Comparison of ENCODE assay signal across 17 cellular contexts in genomic region chr17:4475001-4475400, GRCh38. TPM values are rescaled to one million over a fixed set of nuclear protein-coding genes. Genes with fewer than 3 reads are reported as not detected.
A peak's percentile ranks its signal among the peaks of the same experiment; 100 is the strongest.
DNase-seq lines count a peak whose midpoint lies in the region; ATAC-seq and TF ChIP-seq lines count a peak whose summit lies in the region.
"Had no signal": no experiment of that assay in that cellular context is flagged by ENCODE, and none has a peak within 500 bp of the region (broad histone marks: within the 10 kb centered on the region; RNA-seq: fewer than 3 reads in every experiment).

No MANE protein-coding gene starts in this region.

- no peak overlapping the region for H3K4me3 Mint-ChIP-seq in MCF 10A (ENCODE audit: unreplicated experiment)
- H3K4me3 Mint-ChIP-seq in activated CD8-positive, alpha-beta T cell treated with anti-CD3 and anti-CD28 coated beads for 36 hours: no peak overlapping the region
- H3K4me3 Mint-ChIP-seq in nephron: no peak overlapping the region
- H3K4me3 Mint-ChIP-seq in type B pancreatic cell: peak overlapping the region; percentile 49
- no peak overlapping the region for H3K4me3 Mint-ChIP-seq in progenitor cell of endocrine pancreas (ENCODE audit: low read depth)
- H3K4me3 Mint-ChIP-seq in CD8-positive, alpha-beta T cell: no peak overlapping the region
- H3K4me3 Mint-ChIP-seq: CD14-positive monocyte, HFFc6 had no signal

- DNase-seq in breast epithelium (ENCODE audit: low spot score in 2 of 2) (no peak), MCF 10A (ENCODE audit: unreplicated experiment) (no peak), type B pancreatic cell (ENCODE audit: extremely low spot score, unreplicated experiment) (no peak), NCI-H2196 (lab: John Stamatoyannopoulos, UW; ENCODE audit: unreplicated experiment) (no peak), progenitor cell of endocrine pancreas (ENCODE audit: low spot score, unreplicated experiment) (no peak)
- no peak for DNase-seq in activated CD8-positive, alpha-beta T cell treated with anti-CD3 and anti-CD28 coated beads for 36 hours
- DNase-seq in CD8-positive, alpha-beta T cell: no peak
- DNase-seq: Caco-2, DMS53, GM23248, HFFc6, NCI-H1092, NCI-H1694, NCI-H446 had no signal

- no peak overlapping the region for H3K27ac Mint-ChIP-seq in MCF 10A (ENCODE audit: low read depth, unreplicated experiment)
- peak overlapping the region; percentile 43 for H3K27ac Mint-ChIP-seq in activated CD8-positive, alpha-beta T cell treated with anti-CD3 and anti-CD28 coated beads for 36 hours
- peak overlapping the region; percentile 11 to 77 (median 17) for H3K27ac Mint-ChIP-seq in nephron
- peak overlapping the region; percentile 70 for H3K27ac Mint-ChIP-seq in type B pancreatic cell
- no peak overlapping the region for H3K27ac Mint-ChIP-seq in progenitor cell of endocrine pancreas
- no peak overlapping the region for H3K27ac Mint-ChIP-seq in CD8-positive, alpha-beta T cell
- H3K27ac Mint-ChIP-seq: CD14-positive monocyte, HFFc6 had no signal

- no peaks in the 10 kb centered on the region for H3K36me3 ChIP-seq in breast epithelium
- H3K36me3 ChIP-seq in CD8-positive, alpha-beta T cell (ENCODE audit: insufficient read depth, low read length): no peaks in the 10 kb centered on the region

- no peaks in the 10 kb centered on the region for H3K36me3 Mint-ChIP-seq in MCF 10A (ENCODE audit: insufficient read depth, unreplicated experiment)
- H3K36me3 Mint-ChIP-seq in activated CD8-positive, alpha-beta T cell treated with anti-CD3 and anti-CD28 coated beads for 36 hours (ENCODE audit: low read depth): no peaks in the 10 kb centered on the region
- H3K36me3 Mint-ChIP-seq in nephron (ENCODE audit: low read depth): no peaks in the 10 kb centered on the region
- H3K36me3 Mint-ChIP-seq in type B pancreatic cell: no peaks in the 10 kb centered on the region
- no peaks in the 10 kb centered on the region for H3K36me3 Mint-ChIP-seq in progenitor cell of endocrine pancreas (ENCODE audit: insufficient read depth)
- H3K36me3 Mint-ChIP-seq in CD8-positive, alpha-beta T cell: no peaks in the 10 kb centered on the region

- CTCF ChIA-PET in MCF 10A (lab: Yijun Ruan, JAX): no interaction called here
- CTCF ChIA-PET in activated CD8-positive, alpha-beta T cell treated with anti-CD3 and anti-CD28 coated beads for 36 hours (lab: Charles Lee): no interaction called here
- CTCF ChIA-PET in CD8-positive, alpha-beta T cell (lab: Charles Lee): no interaction called here

- peaks cover 0 to 25% of the 10 kb centered on the region in 2 donors for H3K4me1 ChIP-seq in breast epithelium
- peaks cover 7% of the 10 kb centered on the region for H3K4me1 ChIP-seq in CD8-positive, alpha-beta T cell (ENCODE audit: insufficient read depth, low read length)
- H3K4me1 ChIP-seq: Caco-2 had no signal

- TF ChIP-seq CTCF in breast epithelium (IDR thresholded peaks at IDR 0.05) (no peak), MCF 10A (IDR thresholded peaks at IDR 0.05; ENCODE audit: unreplicated experiment) (no peak), nephron (IDR thresholded peaks at IDR 0.05; ENCODE audit: unreplicated experiment in 3 of 3) (no peak), type B pancreatic cell (conservative IDR thresholded peaks at IDR 0.05) (no peak), progenitor cell of endocrine pancreas (IDR thresholded peaks at IDR 0.05; ENCODE audit: unreplicated experiment) (no peak)
- TF ChIP-seq CTCF in activated CD8-positive, alpha-beta T cell treated with anti-CD3 and anti-CD28 coated beads for 36 hours (IDR thresholded peaks at IDR 0.05): no peak
- no peak for TF ChIP-seq CTCF in CD8-positive, alpha-beta T cell (IDR thresholded peaks at IDR 0.05)

- no peaks in the 10 kb centered on the region for H3K27me3 ChIP-seq in breast epithelium
- no peaks in the 10 kb centered on the region for H3K27me3 ChIP-seq in CD8-positive, alpha-beta T cell (ENCODE audit: insufficient read depth, low read length)

- no peaks in the 10 kb centered on the region for H3K9me3 ChIP-seq in breast epithelium
- no peaks in the 10 kb centered on the region for H3K9me3 ChIP-seq in CD8-positive, alpha-beta T cell (ENCODE audit: low read length)
- H3K9me3 ChIP-seq: Caco-2 had no signal

- no peak overlapping the region for H3K4me3 ChIP-seq in breast epithelium
- no peak overlapping the region for H3K4me3 ChIP-seq in CD8-positive, alpha-beta T cell (ENCODE audit: low read depth, low read length)
- H3K4me3 ChIP-seq: GM23248, K562 had no signal

- no peak for TF ChIP-seq POLR2A in breast epithelium (IDR thresholded peaks at IDR 0.05)

- ATAC-seq in activated CD8-positive, alpha-beta T cell treated with anti-CD3 and anti-CD28 coated beads for 36 hours: no peak
- no peak for ATAC-seq in CD8-positive, alpha-beta T cell
- ATAC-seq: K562 had no signal

- H3K9me3 Mint-ChIP-seq in MCF 10A (ENCODE audit: unreplicated experiment) (no peaks in the 10 kb centered on the region), nephron (no peaks in the 10 kb centered on the region), type B pancreatic cell (no peaks in the 10 kb centered on the region), progenitor cell of endocrine pancreas (ENCODE audit: low read depth) (no peaks in the 10 kb centered on the region)
- no peaks in the 10 kb centered on the region for H3K9me3 Mint-ChIP-seq in activated CD8-positive, alpha-beta T cell treated with anti-CD3 and anti-CD28 coated beads for 36 hours
- H3K9me3 Mint-ChIP-seq in CD8-positive, alpha-beta T cell: no peaks in the 10 kb centered on the region
- H3K9me3 Mint-ChIP-seq: CD14-positive monocyte, HFFc6 had no signal

- POLR2A ChIA-PET in MCF 10A (lab: Yijun Ruan, JAX): no interaction called here
- POLR2A ChIA-PET in activated CD8-positive, alpha-beta T cell treated with anti-CD3 and anti-CD28 coated beads for 36 hours (lab: Charles Lee): no interaction called here
- POLR2A ChIA-PET in CD8-positive, alpha-beta T cell (lab: Charles Lee): no interaction called here

- H3K4me1 Mint-ChIP-seq in MCF 10A (ENCODE audit: insufficient read depth, unreplicated experiment): no peaks in the 10 kb centered on the region
- peaks cover 10% of the 10 kb centered on the region for H3K4me1 Mint-ChIP-seq in activated CD8-positive, alpha-beta T cell treated with anti-CD3 and anti-CD28 coated beads for 36 hours (ENCODE audit: low read depth)
- H3K4me1 Mint-ChIP-seq in nephron: peaks cover 22% of the 10 kb centered on the region
- peaks cover 8% of the 10 kb centered on the region for H3K4me1 Mint-ChIP-seq in type B pancreatic cell (ENCODE audit: unreplicated experiment)
- H3K4me1 Mint-ChIP-seq in progenitor cell of endocrine pancreas (ENCODE audit: low read depth): no peaks in the 10 kb centered on the region
- H3K4me1 Mint-ChIP-seq in CD8-positive, alpha-beta T cell (ENCODE audit: low read depth): peaks cover 5% of the 10 kb centered on the region

- BruUV-seq in MCF 10A (replicated peaks; lab: Mats Ljungman, UMichigan): no TSS peak

- H3K27me3 Mint-ChIP-seq in MCF 10A (ENCODE audit: insufficient read depth, unreplicated experiment): peaks cover 24% of the 10 kb centered on the region
- no peaks in the 10 kb centered on the region for H3K27me3 Mint-ChIP-seq in activated CD8-positive, alpha-beta T cell treated with anti-CD3 and anti-CD28 coated beads for 36 hours
- H3K27me3 Mint-ChIP-seq in nephron (ENCODE audit: low read depth): peaks cover 6% of the 10 kb centered on the region
- H3K27me3 Mint-ChIP-seq in type B pancreatic cell: no peaks in the 10 kb centered on the region
- peaks cover 6% of the 10 kb centered on the region for H3K27me3 Mint-ChIP-seq in progenitor cell of endocrine pancreas
- no peaks in the 10 kb centered on the region for H3K27me3 Mint-ChIP-seq in CD8-positive, alpha-beta T cell (ENCODE audit: low read depth)

- peak overlapping the region; percentile 32 to 80 for H3K27ac ChIP-seq in breast epithelium
- no peak overlapping the region for H3K27ac ChIP-seq in CD8-positive, alpha-beta T cell (ENCODE audit: low read depth, low read length)
- H3K27ac ChIP-seq: GM23248 had no signal

- intact Hi-C loops in breast epithelium (cut with DNase I; ENCODE audit: low total_unique reads) (no loop called here), MCF 10A (cut with micrococcal nuclease) (no loop called here)
- intact Hi-C loops in activated CD8-positive, alpha-beta T cell treated with anti-CD3 and anti-CD28 coated beads for 36 hours (cut with micrococcal nuclease): no loop called here
- intact Hi-C loops in CD8-positive, alpha-beta T cell (cut with DNase I, micrococcal nuclease): no loop called here

RNA-seq across cellular contexts. Expression of gene SPNS2, which starts 23.7 kb away (rescaled TPM):
- 10 to 100 TPM in 2 of 3 donors, 1 to 10 TPM in 1; 5.3 to 14.1 (median 11.5) TPM for total RNA-seq in breast epithelium
- total RNA-seq in MCF 10A (2022): not detected in 2 replicates
- 1 to 10 TPM in 1 of 2 experiments, under 1 TPM in 1; 0.95 to 1.2 TPM for total RNA-seq in activated CD8-positive, alpha-beta T cell treated with anti-CD3 and anti-CD28 coated beads for 36 hours
- total RNA-seq in type B pancreatic cell (ENCODE audit: low replicate concordance): 16.1 and 36.7 TPM in 2 replicates
- 0.60 and 1.5 TPM in 2 replicates for total RNA-seq in progenitor cell of endocrine pancreas
- total RNA-seq in CD8-positive, alpha-beta T cell: 1 to 10 TPM in 1 of 2 experiments, under 1 TPM in 1; 0.64 to 1.1 TPM
- total RNA-seq: GM23248, HFFc6, K562 had no signal

RNA-seq across cellular contexts. Expression of gene SPNS3, which starts 41.3 kb away (rescaled TPM):
- total RNA-seq in breast epithelium (under 1 TPM in 1 of 3 donors, not detected in 2; 0.15 TPM), MCF 10A (2022) (not detected in 2 replicates), type B pancreatic cell (ENCODE audit: low replicate concordance) (0.31 and 0.34 TPM in 2 replicates), progenitor cell of endocrine pancreas (not detected in 2 replicates)
- 10 to 100 TPM; 24.7 to 25.7 TPM for total RNA-seq in activated CD8-positive, alpha-beta T cell treated with anti-CD3 and anti-CD28 coated beads for 36 hours
- 1 to 10 TPM; 3.4 TPM for total RNA-seq in CD8-positive, alpha-beta T cell
- total RNA-seq: Caco-2, GM23248, HFFc6, K562 had no signal

Comparison
In these comparisons a context has a peak if more than half of its experiments do, and no peak if none do; other contexts are left out.
1. H3K27ac Mint-ChIP-seq: peak in activated CD8-positive, alpha-beta T cell treated with anti-CD3 and anti-CD28 coated beads for 36 hours (single experiment), nephron (3 of 3) and type B pancreatic cell (single experiment); none in MCF 10A (single experiment), progenitor cell of endocrine pancreas (single experiment) and CD8-positive, alpha-beta T cell (single experiment).
2. RNA of gene SPNS3, which starts 41.3 kb away (total RNA-seq): 24.7 to 25.7 TPM in activated CD8-positive, alpha-beta T cell treated with anti-CD3 and anti-CD28 coated beads for 36 hours; 3.4 TPM in CD8-positive, alpha-beta T cell, 0.31 to 0.34 TPM in type B pancreatic cell, 0.15 TPM in breast epithelium, not detected in MCF 10A and not detected in progenitor cell of endocrine pancreas; every median in the first group is over 4 times any median in the second.